Comparison of ENCODE assay signal across 8 cellular contexts in the genomic region with DNA sequence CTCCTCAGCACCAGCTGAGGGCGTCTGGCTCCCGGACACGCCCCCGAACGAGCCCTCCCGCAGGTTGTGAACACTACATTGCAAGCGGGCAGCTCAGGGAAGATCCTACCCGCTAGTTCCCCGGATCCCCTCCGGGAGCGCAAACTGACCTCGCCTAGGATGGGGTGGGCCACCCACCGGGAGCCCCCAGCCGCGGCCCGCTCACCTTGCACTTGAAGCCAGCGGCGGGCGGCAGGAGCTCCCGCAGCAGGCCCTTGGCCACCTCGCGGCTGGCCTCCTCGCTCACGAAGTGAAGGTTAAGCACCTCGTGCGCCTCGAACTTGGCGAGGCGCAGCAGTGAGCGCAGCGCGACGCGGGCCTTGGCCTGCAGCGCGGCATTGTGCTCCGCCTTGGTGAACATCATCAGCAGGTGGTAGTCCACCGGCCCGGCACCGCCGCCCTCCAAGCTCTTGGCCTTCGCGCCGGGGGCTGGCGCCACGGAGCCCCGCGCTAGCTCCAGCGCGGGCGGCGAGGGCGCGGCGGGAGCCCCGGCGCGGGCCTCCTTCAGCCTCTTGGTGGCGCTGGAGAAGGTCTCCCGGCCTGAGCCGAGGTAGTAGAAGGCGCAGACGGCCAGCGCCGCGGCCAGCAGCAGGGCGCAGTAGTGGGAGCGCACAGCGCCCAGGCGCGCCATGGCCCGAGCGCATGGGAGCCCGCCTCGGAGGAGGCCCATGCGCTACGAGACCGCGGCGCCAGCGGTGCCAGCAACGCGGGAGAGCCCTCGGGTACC. TPM values are rescaled to one million over a fixed set of nuclear protein-coding genes. Genes with fewer than 3 reads are reported as not detected.
DNase-seq lines count a peak whose midpoint lies in the region; ATAC-seq and TF ChIP-seq lines count a peak whose summit lies in the region.

No MANE protein-coding gene starts in this region.

- peak overlapping the region; percentile 91 to 98 for H3K4me3 ChIP-seq in neuronal stem cell (ENCODE audit: low read length in 2 of 2)
- H3K4me3 ChIP-seq in urinary bladder (ENCODE audit: low read depth, low read length) = peak overlapping the region; percentile 90

- peak overlapping the region; percentile 94 for H3K14ac ChIP-seq in neuronal stem cell (ENCODE audit: low read length)

- peak overlapping the region; percentile 66 for H2AK5ac ChIP-seq in neuronal stem cell (ENCODE audit: low read depth, low read length)

- H3K27ac ChIP-seq in foreskin keratinocyte (no peak overlapping the region), neuronal stem cell (replicated peaks; ENCODE audit: low read length) (peak overlapping the region; percentile 93), urinary bladder (ENCODE audit: low read depth) (peak overlapping the region; percentile 85)

- H3K23ac ChIP-seq in neuronal stem cell (ENCODE audit: low read depth, low read length, poor library complexity) = peak overlapping the region; percentile 99

- H3K4me1 Mint-ChIP-seq in activated T-cell treated with anti-CD3 and anti-CD28 coated beads, Interleukin-2, amount 50 U/mL, for 4 hours (ENCODE audit: low read depth) = peaks cover 17% of the 10 kb centered on the region

- H2BK15ac ChIP-seq in neuronal stem cell (ENCODE audit: low read length) = no peak overlapping the region

- no peaks in the 10 kb centered on the region for H3K9me3 ChIP-seq in neuronal stem cell (replicated peaks in 1 of 2; ENCODE audit: control insufficient read depth in 2 of 2, insufficient read depth in 1 of 2, low read depth in 1 of 2, low read length in 2 of 2)

- H3K4me1 ChIP-seq in foreskin keratinocyte (peaks cover 11% of the 10 kb centered on the region), neuronal stem cell (ENCODE audit: control insufficient read depth in 2 of 2, insufficient read depth in 1 of 2, low read depth in 1 of 2, low read length in 2 of 2) (peaks cover 7% of the 10 kb centered on the region in 2 donors), urinary bladder (ENCODE audit: insufficient read depth) (no peaks in the 10 kb centered on the region)

- peak overlapping the region; percentile 95 for H3K9ac ChIP-seq in neuronal stem cell (ENCODE audit: low read depth, low read length, poor library complexity)

- no CpG with 5 or more reads among the region's 84 CpGs for WGBS in neuronal stem cell (ENCODE audit: extremely low coverage in 2 of 2, insufficient read length in 2 of 2, insufficient replicate concordance in 1 of 2), 2 donors
- WGBS in urinary bladder = under 1% methylated on average over 84 of the region's 84 CpGs

- H2AFZ ChIP-seq in neuronal stem cell (ENCODE audit: low read length) = peak overlapping the region; percentile 94

- peak; percentile 69 for ATAC-seq in GM19455 (IDR thresholded peaks at IDR 0.05; ENCODE audit: unreplicated experiment)
- ATAC-seq in HG03521 (IDR thresholded peaks at IDR 0.05; ENCODE audit: unreplicated experiment) = peak; percentile 56
- ATAC-seq in activated T-cell treated with anti-CD3 and anti-CD28 coated beads, Interleukin-2, amount 50 U/mL, for 4 hours = peak; percentile 74 to 76
- ATAC-seq in foreskin keratinocyte = peak; percentile 77

- TF ChIP-seq CTCF in foreskin keratinocyte (conservative IDR thresholded peaks at IDR 0.05) = peak; percentile 77

- no peak overlapping the region for H3K4ac ChIP-seq in neuronal stem cell (ENCODE audit: low read length)

- peak overlapping the region; percentile 99 for H3K4me2 ChIP-seq in neuronal stem cell (ENCODE audit: insufficient read depth, low read length, poor library complexity, severe bottlenecking)

- peak overlapping the region; percentile 27 for H4K8ac ChIP-seq in neuronal stem cell (ENCODE audit: low read depth, low read length)

- H3K27me3 ChIP-seq in foreskin keratinocyte (no peaks in the 10 kb centered on the region), neuronal stem cell (ENCODE audit: control insufficient read depth in 3 of 3, insufficient read depth in 3 of 3, low read depth in 1 of 3, low read length in 3 of 3) (no peaks in the 10 kb centered on the region)

- peaks cover 5% of the 10 kb centered on the region for H3K36me3 Mint-ChIP-seq in activated T-cell treated with anti-CD3 and anti-CD28 coated beads, Interleukin-2, amount 50 U/mL, for 4 hours (ENCODE audit: insufficient read depth)

- no peak overlapping the region for H4K91ac ChIP-seq in neuronal stem cell (ENCODE audit: low read depth, low read length, poor library complexity)

- peaks cover 11% of the 10 kb centered on the region for H3K79me1 ChIP-seq in neuronal stem cell (ENCODE audit: low read depth, low read length)

- H3K9me3 Mint-ChIP-seq in activated T-cell treated with anti-CD3 and anti-CD28 coated beads, Interleukin-2, amount 50 U/mL, for 4 hours = no peaks in the 10 kb centered on the region

- no peaks in the 10 kb centered on the region for H3K27me3 Mint-ChIP-seq in activated T-cell treated with anti-CD3 and anti-CD28 coated beads, Interleukin-2, amount 50 U/mL, for 4 hours (ENCODE audit: low read depth)

- H3K18ac ChIP-seq in neuronal stem cell (ENCODE audit: low read length) = peak overlapping the region; percentile 98

- peak overlapping the region; percentile 89 for H2BK5ac ChIP-seq in neuronal stem cell (ENCODE audit: low read length)

- H3K36me3 ChIP-seq in neuronal stem cell (replicated peaks in 1 of 2; ENCODE audit: control insufficient read depth in 2 of 2, insufficient read depth in 2 of 2, low read length in 2 of 2) (peaks cover 0 to 26% of the 10 kb centered on the region in 2 donors), urinary bladder (ENCODE audit: insufficient read depth) (no peaks in the 10 kb centered on the region)

- peak overlapping the region; percentile 85 for H2BK120ac ChIP-seq in neuronal stem cell (ENCODE audit: low read depth, low read length)

- peak overlapping the region; percentile 83 for H3K4me3 Mint-ChIP-seq in activated T-cell treated with anti-CD3 and anti-CD28 coated beads, Interleukin-2, amount 50 U/mL, for 4 hours

- peak; percentile 63 for DNase-seq in DMS 273 treated with DMSO at 0.1 percent for 48 hours (lab: John Stamatoyannopoulos, UW)
- DNase-seq in NCI-H82 (lab: John Stamatoyannopoulos, UW) = peak; percentile 92
- DNase-seq in activated T-cell treated with anti-CD3 and anti-CD28 coated beads, Interleukin-2, amount 50 U/mL, for 4 hours = peak; percentile 39
- peak; percentile 51 to 75 for DNase-seq in foreskin keratinocyte
- peak; percentile 77 for DNase-seq in neuronal stem cell (ENCODE audit: low spot score)

- peak overlapping the region; percentile 34 for H2BK12ac ChIP-seq in neuronal stem cell (ENCODE audit: low read length)

RNA-seq across cellular contexts. Expression of a gene that starts 0.4 kb away (rescaled TPM):
- 10 to 100 TPM in 1 of 3 donors, 1 to 10 TPM in 2; 8.6 to 10.6 (median 8.8) TPM for total RNA-seq in activated T-cell treated with anti-CD3 and anti-CD28 coated beads, Interleukin-2, amount 50 U/mL, for 4 hours
- total RNA-seq in foreskin keratinocyte (7.8 and 10.0 TPM in 2 replicates), urinary bladder (18.5 TPM)
- polyA plus RNA-seq in foreskin keratinocyte (5.5 and 7.7 TPM in 2 replicates), urinary bladder (12.4 TPM)
- polyA plus RNA-seq in neuronal stem cell (2013, experiment 1 of 2) = 33.7 TPM
- 33.8 TPM for polyA plus RNA-seq in neuronal stem cell (2013, experiment 2 of 2)

Comparison
In these comparisons a context has a peak if more than half of its experiments do, and no peak if none do; other contexts are left out.
1. DNase-seq: peak in every context shown above with its lines; median percentile 92 in NCI-H82; 77 in neuronal stem cell; 63 in DMS 273 treated with DMSO at 0.1 percent for 48 hours; 63 in foreskin keratinocyte; 39 in activated T-cell treated with anti-CD3 and anti-CD28 coated beads, Interleukin-2, amount 50 U/mL, for 4 hours.